In genomic region chr4:158621729-158622128, GRCh38 we compare ENCODE assay signal across 17 cellular contexts.
"Had no signal": no experiment of that assay in that cellular context is flagged by ENCODE, and none has a peak within 500 bp of the region (broad histone marks: within the 10 kb centered on the region; RNA-seq: fewer than 3 reads in every experiment).

No MANE protein-coding gene starts in this region.

- H2AFZ ChIP-seq: parathyroid adenoma had no signal

- H3K4me1 ChIP-seq: gastroesophageal sphincter, parathyroid adenoma, testis, upper lobe of left lung had no signal

- H3K36me3 ChIP-seq: gastroesophageal sphincter, heart right ventricle, upper lobe of left lung had no signal

- H3K4me3 ChIP-seq: gastroesophageal sphincter, heart right ventricle, mucosa of descending colon, testis, upper lobe of left lung had no signal

- ATAC-seq: activated CD4-positive, CD25-positive, alpha-beta regulatory T cell treated with anti-CD3 and anti-CD28 coated beads, Interleukin-2, amount 50 U/mL, for 24 hours; gastroesophageal sphincter; heart right ventricle; left lobe of liver; mucosa of descending colon; naive thymus-derived CD4-positive, alpha-beta T cell; stimulated activated naive CD8-positive, alpha-beta T cell treated with anti-CD3 and anti-CD28 coated beads, Interleukin-15, amount 100 ng/mL, for 72 hours had no signal

- H3K27me3 ChIP-seq: gastroesophageal sphincter, heart right ventricle, testis, upper lobe of left lung had no signal

- H3K27ac ChIP-seq: gastroesophageal sphincter, heart right ventricle, parathyroid adenoma, testis, upper lobe of left lung had no signal

- H3K9ac ChIP-seq: parathyroid adenoma had no signal

- DNase-seq: activated naive CD4-positive, alpha-beta T cell treated with Interleukin-2 at 50 U/mL for 16 hours; activated T-cell treated with anti-CD3 and anti-CD28 coated beads for 4 hours; aorta; endodermal cell; erythroblast; heart right ventricle; mucosa of descending colon; naive thymus-derived CD4-positive, alpha-beta T cell; stimulated activated CD4-positive, alpha-beta T cell treated with anti-CD3 and anti-CD28 coated beads, Interleukin-1b, Interleukin-23, amount 100 ng/mL, for 48 hours; stimulated activated naive CD8-positive, alpha-beta T cell treated with anti-CD3 and anti-CD28 coated beads, Interleukin-15, amount 100 ng/mL, for 72 hours; T1000; testis; upper lobe of left lung had no signal

- H3K9me3 ChIP-seq: gastroesophageal sphincter, mucosa of descending colon, testis, upper lobe of left lung had no signal

- H3K79me2 ChIP-seq: parathyroid adenoma had no signal
